In the genomic region with DNA sequence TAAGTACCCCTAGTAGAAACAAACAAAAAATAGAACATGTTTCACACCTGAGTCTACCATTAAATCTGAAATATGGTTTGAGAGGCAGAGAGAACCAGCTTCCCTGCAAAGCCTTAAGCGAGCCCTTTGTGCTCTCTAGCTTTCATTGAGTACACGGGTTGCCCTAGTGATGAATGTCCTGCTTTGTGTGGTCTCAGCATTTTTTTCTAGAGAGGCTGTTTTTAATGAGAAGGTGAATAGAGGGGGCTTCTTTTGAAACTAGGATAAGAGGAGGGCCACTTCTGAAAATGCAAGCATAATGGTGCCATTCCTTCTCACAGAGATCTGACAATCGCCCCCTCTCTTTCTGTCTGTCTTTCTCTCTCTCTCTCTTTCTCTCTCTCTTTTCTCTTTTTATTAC, we compare ENCODE assay signal across 1 cellular context.
TF ChIP-seq lines count a peak whose summit lies in the region.

No MANE protein-coding gene starts in this region.

TF ChIP-seq in H1, 55 proteins besides CTCF, POLR2A, EP300 and RAD21:
- TF ChIP-seq, protein P1, sequence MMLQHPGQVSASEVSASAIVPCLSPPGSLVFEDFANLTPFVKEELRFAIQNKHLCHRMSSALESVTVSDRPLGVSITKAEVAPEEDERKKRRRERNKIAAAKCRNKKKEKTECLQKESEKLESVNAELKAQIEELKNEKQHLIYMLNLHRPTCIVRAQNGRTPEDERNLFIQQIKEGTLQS (IDR thresholded peaks at IDR 0.05; ENCODE audit: insufficient read depth, low read depth, low read length) = no peak
- no peak for TF ChIP-seq TAF1 (IDR thresholded peaks at IDR 0.05; ENCODE audit: low read depth, low read length)
- TF ChIP-seq, protein P2, sequence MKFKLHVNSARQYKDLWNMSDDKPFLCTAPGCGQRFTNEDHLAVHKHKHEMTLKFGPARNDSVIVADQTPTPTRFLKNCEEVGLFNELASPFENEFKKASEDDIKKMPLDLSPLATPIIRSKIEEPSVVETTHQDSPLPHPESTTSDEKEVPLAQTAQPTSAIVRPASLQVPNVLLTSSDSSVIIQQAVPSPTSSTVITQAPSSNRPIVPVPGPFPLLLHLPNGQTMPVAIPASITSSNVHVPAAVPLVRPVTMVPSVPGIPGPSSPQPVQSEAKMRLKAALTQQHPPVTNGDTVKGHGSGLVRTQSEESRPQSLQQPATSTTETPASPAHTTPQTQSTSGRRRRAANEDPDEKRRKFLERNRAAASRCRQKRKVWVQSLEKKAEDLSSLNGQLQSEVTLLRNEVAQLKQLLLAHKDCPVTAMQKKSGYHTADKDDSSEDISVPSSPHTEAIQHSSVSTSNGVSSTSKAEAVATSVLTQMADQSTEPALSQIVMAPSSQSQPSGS (IDR thresholded peaks at IDR 0.05; ENCODE audit: low read length) = no peak
- no peak for TF ChIP-seq TAF7 (optimal IDR thresholded peaks at IDR 0.05; ENCODE audit: borderline replicate concordance, low read depth, low read length)
- no peak for TF ChIP-seq HDAC6 (IDR thresholded peaks at IDR 0.05; ENCODE audit: low read depth, low read length)
- no peak for TF ChIP-seq FOSL1 (IDR thresholded peaks at IDR 0.05; ENCODE audit: insufficient read depth, low read depth, low read length)
- TF ChIP-seq HDAC2 (IDR thresholded peaks at IDR 0.05; ENCODE audit: borderline replicate concordance in 1 of 2, low read depth in 2 of 2, low read length in 2 of 2) = no peak
- TF ChIP-seq SIN3A (conservative IDR thresholded peaks at IDR 0.05 in 1 of 2, IDR thresholded peaks at IDR 0.05 in 1 of 2; ENCODE audit: low read depth in 1 of 2, low read length in 2 of 2) = no peak
- no peak for TF ChIP-seq ZNF274 (IDR thresholded peaks at IDR 0.05; ENCODE audit: borderline replicate concordance, extremely low read depth, low read length)
- TF ChIP-seq YY1 (IDR thresholded peaks at IDR 0.05; ENCODE audit: low read depth, low read length) = no peak
- TF ChIP-seq CBX5 (IDR thresholded peaks at IDR 0.05; ENCODE audit: low read depth, low read length) = no peak
- no peak for TF ChIP-seq BRCA1 (IDR thresholded peaks at IDR 0.05; ENCODE audit: low read depth, low read length)
TF ChIP-seq in H1: peak in this region for 0.
